Comparison of ENCODE assay signal across 1 cellular context in genomic region chr7:3027005-3027404, GRCh38.
TF ChIP-seq lines count a peak whose summit lies in the region.

No MANE protein-coding gene starts in this region.

TF ChIP-seq in IMR-90, 13 proteins besides CTCF, POLR2A, EP300 and RAD21:
- TF ChIP-seq MAFK (IDR thresholded peaks at IDR 0.05; ENCODE audit: low read depth, low read length): no peak
- TF ChIP-seq ELK1 (IDR thresholded peaks at IDR 0.05; ENCODE audit: borderline replicate concordance, low read depth, low read length): no peak
- TF ChIP-seq SMC3 (IDR thresholded peaks at IDR 0.05; ENCODE audit: low read depth, low read length): no peak
- TF ChIP-seq USF2 (IDR thresholded peaks at IDR 0.05; ENCODE audit: low read depth, low read length): no peak
- TF ChIP-seq BHLHE40 (IDR thresholded peaks at IDR 0.05; ENCODE audit: low read depth, low read length): no peak
- no peak for TF ChIP-seq FOS (IDR thresholded peaks at IDR 0.05; ENCODE audit: low read depth, low read length)
- TF ChIP-seq CEBPB (IDR thresholded peaks at IDR 0.05; ENCODE audit: low read depth, low read length): no peak
- TF ChIP-seq NFE2L2 (IDR thresholded peaks at IDR 0.05; ENCODE audit: low read depth, low read length): no peak
